ENCODE assay signal across 8 cellular contexts in genomic region chr2:74503506-74504475, GRCh38. TPM values are rescaled to one million over a fixed set of nuclear protein-coding genes. Genes with fewer than 3 reads are reported as not detected.
A peak's percentile ranks its signal among the peaks of the same experiment; 100 is the strongest.
DNase-seq lines count a peak whose midpoint lies in the region; ATAC-seq, FAIRE-seq and TF ChIP-seq lines count a peak whose summit lies in the region.
"Had no signal": no experiment of that assay in that cellular context is flagged by ENCODE, and none has a peak within 500 bp of the region (broad histone marks: within the 10 kb centered on the region; RNA-seq: fewer than 3 reads in every experiment).

No MANE protein-coding gene starts in this region.

- peak overlapping the region; percentile 41; the same call in 1 of the 2 replicates for H3K18ac ChIP-seq in IMR-90 (ENCODE audit: low read depth, low read length)

- H2AK9ac ChIP-seq in IMR-90 (replicated peaks; ENCODE audit: low read depth, low read length, poor library complexity) = peak overlapping the region; percentile 87

- H3K9me3 ChIP-seq in IMR-90 (ENCODE audit: control insufficient read depth, insufficient read depth, low read length) = no peaks in the 10 kb centered on the region
- H3K9me3 ChIP-seq in adipocyte (ENCODE audit: control insufficient read depth, low read length) = no peaks in the 10 kb centered on the region
- no peaks in the 10 kb centered on the region for H3K9me3 ChIP-seq in kidney (ENCODE audit: control insufficient read depth in 1 of 2, low read length in 2 of 2)

- H3K4me1 ChIP-seq in IMR-90 (ENCODE audit: control insufficient read depth, insufficient read depth, low read length) = peaks cover 21% of the 10 kb centered on the region
- H3K4me1 ChIP-seq in adipocyte (ENCODE audit: control insufficient read depth, insufficient read depth, low read length) = peaks cover 49% of the 10 kb centered on the region
- H3K4me1 ChIP-seq in kidney (ENCODE audit: control insufficient read depth in 1 of 2, insufficient read depth in 1 of 2, low read depth in 1 of 2, low read length in 2 of 2) = peaks cover 14 to 25% of the 10 kb centered on the region in 2 donors

- peak overlapping the region; percentile 97 for H2AFZ ChIP-seq in IMR-90 (replicated peaks; ENCODE audit: low read length, poor library complexity)

- peak overlapping the region; percentile 89 for H3K14ac ChIP-seq in IMR-90 (replicated peaks; ENCODE audit: low read depth, low read length)

- no peaks in the 10 kb centered on the region for H3K9me3 Mint-ChIP-seq in stimulated activated memory B cell treated with anti-CD40 and anti-IgM and Interleukin-4, amounts not matched to agents 10 μg/mL and 1 μg/mL and 100 μg/mL, for 72 hours

- no peak for ATAC-seq in IMR-90 (ENCODE audit: low read depth)
- no peak for ATAC-seq in stimulated activated memory B cell treated with anti-CD40 and anti-IgM and Interleukin-4, amounts not matched to agents 10 μg/mL and 1 μg/mL and 100 μg/mL, for 72 hours

- DNase-seq in IMR-90 (no peak), adipocyte (ENCODE audit: low read depth) (peak; percentile 14), kidney (peak; percentile 64), RPMI8226 (no peak), GM10248 (ENCODE audit: extremely low spot score) (no peak), GM19240 (ENCODE audit: insufficient read length, low spot score) (no peak)

- TF ChIP-seq CTCF in IMR-90 (conservative IDR thresholded peaks at IDR 0.05; ENCODE audit: low read depth, low read length) (no peak), kidney (IDR thresholded peaks at IDR 0.05; ENCODE audit: borderline replicate concordance, extremely low read depth, insufficient read depth) (no peak), GM10248 (IDR thresholded peaks at IDR 0.05; ENCODE audit: control extremely low read depth, extremely low read depth, low read depth, missing control alignments) (no peak)

- H3K27ac ChIP-seq in IMR-90 (ENCODE audit: insufficient read depth, low read length) (peak overlapping the region; percentile 67), kidney (ENCODE audit: low read depth in 2 of 2, low read length in 2 of 2) (peak overlapping the region; percentile 70 to 87)

- peaks cover 9% of the 10 kb centered on the region for H3K9me1 ChIP-seq in IMR-90 (ENCODE audit: insufficient read depth, low read length)

- peak overlapping the region; percentile 27 for H2BK5ac ChIP-seq in IMR-90 (ENCODE audit: low read depth, low read length, poor library complexity, severe bottlenecking)

- H4K8ac ChIP-seq in IMR-90 (ENCODE audit: low read depth in 2 of 2, low read length in 2 of 2) = peak overlapping the region; percentile 91 to 94

- H3K27ac Mint-ChIP-seq in stimulated activated memory B cell treated with anti-CD40 and anti-IgM and Interleukin-4, amounts not matched to agents 10 μg/mL and 1 μg/mL and 100 μg/mL, for 72 hours = peak overlapping the region; percentile 80

- peaks cover 47% of the 10 kb centered on the region for H3K27me3 Mint-ChIP-seq in stimulated activated memory B cell treated with anti-CD40 and anti-IgM and Interleukin-4, amounts not matched to agents 10 μg/mL and 1 μg/mL and 100 μg/mL, for 72 hours

- H3K4me1 Mint-ChIP-seq in stimulated activated memory B cell treated with anti-CD40 and anti-IgM and Interleukin-4, amounts not matched to agents 10 μg/mL and 1 μg/mL and 100 μg/mL, for 72 hours = peaks cover 76% of the 10 kb centered on the region

- no peak overlapping the region for H3K56ac ChIP-seq in IMR-90 (ENCODE audit: extremely low read depth, insufficient read depth, low read length)

- peak overlapping the region; percentile 43 for H3K4me3 ChIP-seq in IMR-90 (ENCODE audit: insufficient read depth, low read depth, low read length)
- peak overlapping the region; percentile 96 for H3K4me3 ChIP-seq in adipocyte (ENCODE audit: low read length)
- H3K4me3 ChIP-seq in kidney (ENCODE audit: low read length in 2 of 2) = peak overlapping the region; percentile 83 to 89

- no peak for TF ChIP-seq RAD21 in IMR-90 (IDR thresholded peaks at IDR 0.05; ENCODE audit: low read length)

- peak overlapping the region; percentile 67 for H3K4me2 ChIP-seq in IMR-90 (ENCODE audit: low read depth, low read length)

- in situ Hi-C loops in IMR-90 (cut with MboI; ENCODE audit: low sequenced_read_pairs) = no loop called here

- peak overlapping the region; percentile 6; the same call in 1 of the 2 replicates for H2BK20ac ChIP-seq in IMR-90 (ENCODE audit: low read depth, low read length)

- peaks cover 16% of the 10 kb centered on the region for H3K36me3 ChIP-seq in IMR-90 (ENCODE audit: control insufficient read depth, insufficient read depth, low read length)
- peaks cover 18% of the 10 kb centered on the region for H3K36me3 ChIP-seq in adipocyte (ENCODE audit: control insufficient read depth, insufficient read depth, low read length, severe bottlenecking)
- H3K36me3 ChIP-seq in kidney (ENCODE audit: control insufficient read depth in 1 of 2, insufficient read depth in 2 of 2, low read length in 2 of 2) = peaks cover 3 to 17% of the 10 kb centered on the region in 2 donors

- WGBS in IMR-90 (ENCODE audit: extremely low coverage in 2 of 2, insufficient read length in 1 of 2), 2 experiments = 55% methylated on average over 28 of the region's 45 CpGs; no CpG with 5 or more reads in 1 of the 2 experiments

- peak overlapping the region; percentile 64 for H2BK120ac ChIP-seq in IMR-90 (ENCODE audit: low read depth, low read length)

- no peak for FAIRE-seq in kidney (lab: Jason Lieb, UNC)
- FAIRE-seq: H54 had no signal

- no peaks in the 10 kb centered on the region for H4K20me1 ChIP-seq in IMR-90 (ENCODE audit: insufficient read depth, low read length)

- H3K36me3 Mint-ChIP-seq in stimulated activated memory B cell treated with anti-CD40 and anti-IgM and Interleukin-4, amounts not matched to agents 10 μg/mL and 1 μg/mL and 100 μg/mL, for 72 hours = peaks cover 24% of the 10 kb centered on the region

- H3K23ac ChIP-seq in IMR-90 (ENCODE audit: low read depth, low read length) = peak overlapping the region; percentile 13; the same call in 1 of the 2 replicates

- peak overlapping the region; percentile 75 for H4K5ac ChIP-seq in IMR-90 (ENCODE audit: low read depth, low read length)

- CTCF ChIA-PET in IMR-90 (lab: Yijun Ruan, JAX) = no interaction called here
- CTCF ChIA-PET in GM10248 (lab: Yijun Ruan, JAX) = interaction anchor here (0.9 to 3.3 kb wide), 12 partner anchors 8 to 84 kb away, joined by 3 to 20 read pairs (median 4); partner anchors contain the start of genes AUP1, CCDC142, HTRA2 and TTC31

- peak overlapping the region; percentile 85 for H2AK5ac ChIP-seq in IMR-90 (ENCODE audit: low read depth, low read length)

- POLR2A ChIA-PET in IMR-90 (lab: Charles Lee; ENCODE audit: unreplicated experiment) = interaction anchor here (1.1 to 1.4 kb wide), 2 partner anchors 21 to 90 kb away, joined by 3 to 4 read pairs; partner anchors contain the start of genes CCDC142 and TTC31
- POLR2A ChIA-PET in GM10248 (lab: Yijun Ruan, JAX) = interaction anchor here (0.7 to 1.7 kb wide), 2 partner anchors 45 to 49 kb away, joined by 3 to 8 read pairs; partner anchors contain the start of genes INO80B and WBP1

- H3K27me3 ChIP-seq in IMR-90 (ENCODE audit: control insufficient read depth, insufficient read depth, low read length) = peaks cover 24% of the 10 kb centered on the region
- no peaks in the 10 kb centered on the region for H3K27me3 ChIP-seq in adipocyte (replicated peaks; ENCODE audit: control insufficient read depth, insufficient read depth, low read length)

- peaks cover 12 to 40% of the 10 kb centered on the region in 2 experiments for H3K79me1 ChIP-seq in IMR-90 (ENCODE audit: low read depth in 1 of 2, low read length in 2 of 2)

- H2BK15ac ChIP-seq in IMR-90 (ENCODE audit: low read depth, low read length) = peak overlapping the region; percentile 57; the same call in 1 of the 3 replicates

- dilution Hi-C loops in IMR-90 (cut with HindIII; ENCODE audit: low sequenced_read_pairs, unreplicated experiment) = no loop called here

- H3K4ac ChIP-seq in IMR-90 (ENCODE audit: low read depth, low read length) = peak overlapping the region; percentile 66

- peak overlapping the region; percentile 76 for H3K4me3 Mint-ChIP-seq in stimulated activated memory B cell treated with anti-CD40 and anti-IgM and Interleukin-4, amounts not matched to agents 10 μg/mL and 1 μg/mL and 100 μg/mL, for 72 hours

- no TSS peak for BruUV-seq in IMR-90 (replicated peaks; lab: Mats Ljungman, UMichigan)

- peak overlapping the region; percentile 81 for H4K91ac ChIP-seq in IMR-90 (ENCODE audit: insufficient read depth, low read depth, low read length)

- TF ChIP-seq POLR2A in IMR-90 (IDR thresholded peaks at IDR 0.05; ENCODE audit: low read depth, low read length) = no peak

- H3K9ac ChIP-seq in IMR-90 (ENCODE audit: low read depth, low read length) (peak overlapping the region; percentile 39), adipocyte (ENCODE audit: low read length) (peak overlapping the region; percentile 94), kidney (ENCODE audit: low read length in 2 of 2) (peak overlapping the region; percentile 12 to 34)

- intact Hi-C loops in IMR-90 (cut with micrococcal nuclease) (no loop called here), kidney (cut with DNase I) (no loop called here)

RNA-seq across cellular contexts. Expression of gene PCGF1, which starts 3.7 kb away (rescaled TPM):
- total RNA-seq in IMR-90 (2012; rRNA removed) (29.2 and 31.4 TPM in 2 replicates), kidney (20.7 TPM)
- polyA plus RNA-seq in IMR-90 (2012; rRNA removed) (23.4 and 28.7 TPM in 2 replicates), kidney (ENCODE audit: insufficient read depth, low read depth, low replicate concordance) (20.1 TPM)
- 13.6 and 21.3 TPM in 2 replicates for polyA plus RNA-seq in IMR-90 (2012; cell fraction: cytosol; rRNA removed)
- polyA plus RNA-seq in IMR-90 (2012; cell fraction: nucleus; rRNA removed; ENCODE audit: low replicate concordance) = 24.3 and 41.7 TPM in 2 replicates

RNA-seq across cellular contexts. Expression of gene LBX2, which starts 4.4 kb away (rescaled TPM):
- total RNA-seq in IMR-90 (2012; rRNA removed) = 0.18 and 0.56 TPM in 2 replicates
- 0.62 and 0.66 TPM in 2 replicates for polyA plus RNA-seq in IMR-90 (2012; rRNA removed)
- 0.38 and 1.0 TPM in 2 replicates for polyA plus RNA-seq in IMR-90 (2012; cell fraction: cytosol; rRNA removed)
- 0.70 and 1.8 TPM in 2 replicates for polyA plus RNA-seq in IMR-90 (2012; cell fraction: nucleus; rRNA removed; ENCODE audit: low replicate concordance)
- 2.5 TPM for total RNA-seq in kidney
- 1.5 TPM for polyA plus RNA-seq in kidney (ENCODE audit: insufficient read depth, low read depth, low replicate concordance)

RNA-seq across cellular contexts. Expression of gene TLX2, which starts 10.5 kb away (rescaled TPM):
- total RNA-seq in IMR-90 (2012; rRNA removed) (not detected in 2 replicates), kidney (not detected)
- polyA plus RNA-seq in IMR-90 (2012; rRNA removed) (not detected in 2 replicates), kidney (ENCODE audit: insufficient read depth, low read depth, low replicate concordance) (not detected)
- polyA plus RNA-seq in IMR-90 (2012; cell fraction: cytosol; rRNA removed) = 0.01 TPM in 1 of 2 replicates, not detected in the other
- not detected in 2 replicates for polyA plus RNA-seq in IMR-90 (2012; cell fraction: nucleus; rRNA removed; ENCODE audit: low replicate concordance)

RNA-seq across cellular contexts. Expression of gene TTC31, which starts 20.9 kb away (rescaled TPM):
- total RNA-seq in IMR-90 (2012; rRNA removed) (6.3 and 9.2 TPM in 2 replicates), kidney (29.1 TPM)
- polyA plus RNA-seq in IMR-90 (2012; rRNA removed) (18.8 and 20.5 TPM in 2 replicates), kidney (ENCODE audit: insufficient read depth, low read depth, low replicate concordance) (11.5 TPM)
- polyA plus RNA-seq in IMR-90 (2012; cell fraction: cytosol; rRNA removed) = 10.7 and 13.0 TPM in 2 replicates
- polyA plus RNA-seq in IMR-90 (2012; cell fraction: nucleus; rRNA removed; ENCODE audit: low replicate concordance) = 90.3 and 92.6 TPM in 2 replicates

RNA-seq across cellular contexts. Expression of gene CCDC142, which starts 21.0 kb away (rescaled TPM):
- total RNA-seq in IMR-90 (2012; rRNA removed) = 6.1 and 8.4 TPM in 2 replicates
- 11.1 and 14.0 TPM in 2 replicates for polyA plus RNA-seq in IMR-90 (2012; rRNA removed)
- 2.8 and 4.6 TPM in 2 replicates for polyA plus RNA-seq in IMR-90 (2012; cell fraction: cytosol; rRNA removed)
- polyA plus RNA-seq in IMR-90 (2012; cell fraction: nucleus; rRNA removed; ENCODE audit: low replicate concordance) = 53.9 and 76.0 TPM in 2 replicates
- total RNA-seq in kidney = 23.1 TPM
- polyA plus RNA-seq in kidney (ENCODE audit: insufficient read depth, low read depth, low replicate concordance) = 2.8 TPM

Comparison
In these comparisons a context has a peak if more than half of its experiments do, and no peak if none do; other contexts are left out.
1. DNase-seq: peak in adipocyte (single experiment) and kidney (single experiment); none in IMR-90 (single experiment), RPMI8226 (single experiment), GM10248 (single experiment) and GM19240 (single experiment).
2. H3K4me3 ChIP-seq: peak in every context shown above with its lines; median percentile 96 in adipocyte; 86 in kidney; 43 in IMR-90.
3. H3K9ac ChIP-seq: peak in every context shown above with its lines; median percentile 94 in adipocyte; 39 in IMR-90; 23 in kidney.